8 cellular contexts compared by ENCODE assay signal in the genomic region with DNA sequence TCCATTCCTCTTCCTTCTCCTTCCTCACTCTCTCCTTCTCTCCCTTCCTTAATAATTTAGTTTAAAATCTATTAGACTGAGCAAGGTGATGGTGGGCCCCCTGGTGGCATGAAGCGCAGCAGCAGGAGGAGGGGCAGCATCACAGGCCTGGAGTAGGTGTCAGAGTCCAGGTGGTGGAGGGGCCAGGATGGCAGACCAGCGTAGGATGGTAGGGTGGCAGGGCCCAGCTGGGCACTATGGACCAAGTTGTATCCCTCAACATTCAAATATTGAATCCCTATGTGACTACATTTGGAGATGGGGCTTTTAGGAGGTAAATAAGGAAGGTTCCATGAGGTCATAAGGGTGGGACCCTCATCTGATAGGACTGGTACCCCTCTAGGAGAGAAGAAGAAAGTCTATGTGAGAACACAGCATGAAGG.
DNase-seq lines count a peak whose midpoint lies in the region; ATAC-seq and TF ChIP-seq lines count a peak whose summit lies in the region.

No MANE protein-coding gene starts in this region.

- whole genome bisulfite sequencing in liver = 18% methylated on average over 2 of the region's 2 CpGs

- H3K9ac ChIP-seq in liver (ENCODE audit: low read depth in 1 of 2, low read length in 2 of 2) = no peak overlapping the region

- peaks cover 23% of the 10 kb centered on the region for H3K27me3 ChIP-seq in MG63
- H3K27me3 ChIP-seq in liver (ENCODE audit: control insufficient read depth in 4 of 4, insufficient read depth in 4 of 4, low read length in 3 of 4) = no peaks in the 10 kb centered on the region

- no peak overlapping the region for H3K27ac ChIP-seq in liver (ENCODE audit: low read depth in 1 of 2, low read length in 2 of 2)

- H3K36me3 ChIP-seq in MG63 = no peaks in the 10 kb centered on the region
- no peaks in the 10 kb centered on the region for H3K36me3 ChIP-seq in liver (ENCODE audit: control insufficient read depth in 4 of 4, insufficient read depth in 3 of 4, low read depth in 1 of 4, low read length in 3 of 4)

- no peaks in the 10 kb centered on the region for H3K4me1 ChIP-seq in liver (ENCODE audit: control insufficient read depth in 4 of 4, insufficient read depth in 4 of 4, low read length in 3 of 4)

- H3K4me3 ChIP-seq in MG63 (no peak overlapping the region), liver (ENCODE audit: low read depth in 1 of 3, low read length in 3 of 3) (no peak overlapping the region)

- ATAC-seq in activated CD4-positive, CD25-positive, alpha-beta regulatory T cell treated with anti-CD3 and anti-CD28 coated beads, Interleukin-2, amount 50 U/mL, for 24 hours = peak; percentile 51 to 88
- ATAC-seq in HG03571 (IDR thresholded peaks at IDR 0.05; ENCODE audit: unreplicated experiment) (no peak), GM19463 (IDR thresholded peaks at IDR 0.05; ENCODE audit: unreplicated experiment) (no peak)

- H3K9me3 ChIP-seq in MG63 (peaks cover 10% of the 10 kb centered on the region), liver (ENCODE audit: control insufficient read depth in 4 of 4, low read length in 3 of 4) (no peaks in the 10 kb centered on the region)

- DNase-seq in COR-L47 (lab: John Stamatoyannopoulos, UW) (peak; percentile 32), MG63 (peak; percentile 52), cerebellum (ENCODE audit: low spot score) (peak; percentile 48)
- peak; percentile 28 to 51 for DNase-seq in stimulated activated CD8-positive, alpha-beta memory T cell treated with anti-CD3 and anti-CD28 coated beads, Interleukin-15, amount 100 ng/mL, for 48 hours (ENCODE audit: low read depth in 2 of 2)

- TF ChIP-seq RAD21 in liver (IDR thresholded peaks at IDR 0.05) = peak; percentile 99

- TF ChIP-seq CTCF in liver (IDR thresholded peaks at IDR 0.05; ENCODE audit: low read depth, low read length, missing input control) = peak; percentile 95

TF ChIP-seq in liver, 16 proteins besides CTCF, POLR2A, EP300 and RAD21:
- TF ChIP-seq RXRA (IDR thresholded peaks at IDR 0.05) = no peak
- no peak for TF ChIP-seq NR2F2 (IDR thresholded peaks at IDR 0.05)
- peak; percentile 50 to 80 for TF ChIP-seq HNF4A (conservative IDR thresholded peaks at IDR 0.05)
- peak; percentile 56 for TF ChIP-seq HNF4G (IDR thresholded peaks at IDR 0.05)
TF ChIP-seq in liver: peak in this region for 2.

Comparison
In these comparisons a context has a peak if more than half of its experiments do, and no peak if none do; other contexts are left out.
1. ATAC-seq: peak in activated CD4-positive, CD25-positive, alpha-beta regulatory T cell treated with anti-CD3 and anti-CD28 coated beads, Interleukin-2, amount 50 U/mL, for 24 hours (2 of 2); none in HG03571 (single experiment) and GM19463 (single experiment).
2. Peak in every context shown above with its lines, with median percentiles within 50 percentile points of each other: DNase-seq.